Comparison of ENCODE assay signal across 17 cellular contexts in the genomic region with DNA sequence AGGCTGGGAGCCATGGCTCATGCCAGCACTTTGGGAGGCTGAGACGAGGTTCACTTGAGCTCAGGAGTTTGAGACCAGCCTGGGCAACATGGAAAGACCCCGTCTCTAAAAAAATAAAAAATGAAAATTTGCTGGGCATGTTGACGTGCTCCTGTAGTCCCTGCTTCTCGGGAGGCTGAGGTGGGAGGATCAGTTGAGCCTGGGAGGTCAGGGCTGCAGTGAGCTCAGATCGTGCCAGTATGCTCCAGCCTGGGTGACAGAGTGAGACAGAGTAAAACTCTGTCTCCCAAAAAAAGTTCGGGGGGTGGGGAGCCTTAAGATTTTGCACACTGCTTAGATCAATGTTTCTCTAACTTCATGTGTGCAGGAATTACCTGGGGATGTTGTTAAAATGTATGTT. TPM values are rescaled to one million over a fixed set of nuclear protein-coding genes. Genes with fewer than 3 reads are reported as not detected.
DNase-seq lines count a peak whose midpoint lies in the region; ATAC-seq, FAIRE-seq and TF ChIP-seq lines count a peak whose summit lies in the region.
"Had no signal": no experiment of that assay in that cellular context is flagged by ENCODE, and none has a peak within 500 bp of the region (broad histone marks: within the 10 kb centered on the region; RNA-seq: fewer than 3 reads in every experiment).

No MANE protein-coding gene starts in this region.

- peaks cover 79% of the 10 kb centered on the region for H3K4me1 Mint-ChIP-seq in activated T-cell treated with anti-CD3 and anti-CD28 coated beads, Interleukin-2, amount 50 U/mL, for 72 hours (ENCODE audit: low read depth)
- H3K4me1 Mint-ChIP-seq in Calu3 (ENCODE audit: low read depth, unreplicated experiment) (peaks cover 60% of the 10 kb centered on the region), nephron progenitor cell (no peaks in the 10 kb centered on the region)
- H3K4me1 Mint-ChIP-seq in activated T-helper 17 cell treated with anti-CD3 and anti-CD28 coated beads, Interleukin-2, amount 50 U/mL, for 72 hours: peaks cover 41% of the 10 kb centered on the region

- intact Hi-C loops in Calu3 (cut with micrococcal nuclease; ENCODE audit: unreplicated experiment): no loop called here

- DNase-seq in activated T-cell treated with anti-CD3 and anti-CD28 coated beads, Interleukin-2, amount 50 U/mL, for 72 hours: no peak
- DNase-seq in activated T-cell treated with anti-CD3 and anti-CD28 coated beads for 4 hours (no peak), Calu3 (no peak), nephron progenitor cell (no peak), HTR-8/SVneo (ENCODE audit: insufficient read length, low spot score) (no peak), AG08396 (ENCODE audit: low spot score) (no peak), NCI-H146 treated with DMSO at 0.1 percent for 48 hours (lab: John Stamatoyannopoulos, UW; ENCODE audit: unreplicated experiment) (no peak)
- DNase-seq: activated CD4-positive, alpha-beta T cell treated with anti-CD3 and anti-CD28 coated beads for 48 hours; DMS153; dorsolateral prefrontal cortex; NCI-H2107; T1000 had no signal

- peak overlapping the region in 1 of 2 donors; percentile 16 for H3K4me3 Mint-ChIP-seq in activated T-cell treated with anti-CD3 and anti-CD28 coated beads, Interleukin-2, amount 50 U/mL, for 72 hours
- H3K4me3 Mint-ChIP-seq in Calu3 (ENCODE audit: low read depth, unreplicated experiment): no peak overlapping the region
- peak overlapping the region; percentile 68 for H3K4me3 Mint-ChIP-seq in activated T-helper 17 cell treated with anti-CD3 and anti-CD28 coated beads, Interleukin-2, amount 50 U/mL, for 72 hours
- H3K4me3 Mint-ChIP-seq in nephron progenitor cell: no peak overlapping the region
- H3K4me3 Mint-ChIP-seq: brain; stimulated activated naive CD8-positive, alpha-beta T cell treated with anti-CD3 and anti-CD28 coated beads, Interleukin-15, Interleukin-2, amounts not matched to agents 100 ng/mL and 50 ng/mL, for 24 hours had no signal

- FAIRE-seq in HTR-8/SVneo (lab: Jason Lieb, UNC): no peak

- no peak for ATAC-seq in activated T-cell treated with anti-CD3 and anti-CD28 coated beads, Interleukin-2, amount 50 U/mL, for 72 hours (replicated peaks in 1 of 2)
- no peak for ATAC-seq in activated T-helper 17 cell treated with anti-CD3 and anti-CD28 coated beads, Interleukin-2, amount 50 U/mL, for 72 hours (replicated peaks)
- ATAC-seq: Right ventricle myocardium inferior had no signal

- CTCF ChIA-PET in Calu3 (lab: Charles Lee): interaction anchor here (0.7 to 1.2 kb wide), 2 partner anchors 14 to 1999 kb away, joined by 3 to 6 read pairs; no protein-coding TSS in a partner anchor

- no TSS peak for BruUV-seq in Calu3 (replicated peaks; lab: Mats Ljungman, UMichigan)

- peaks cover 14% of the 10 kb centered on the region in 2 donors for H3K36me3 Mint-ChIP-seq in activated T-cell treated with anti-CD3 and anti-CD28 coated beads, Interleukin-2, amount 50 U/mL, for 72 hours (ENCODE audit: insufficient read depth in 2 of 2)
- H3K36me3 Mint-ChIP-seq in Calu3 (ENCODE audit: insufficient read depth, unreplicated experiment) (peaks cover 96% of the 10 kb centered on the region), nephron progenitor cell (ENCODE audit: low read depth) (peaks cover 80% of the 10 kb centered on the region)
- H3K36me3 Mint-ChIP-seq in activated T-helper 17 cell treated with anti-CD3 and anti-CD28 coated beads, Interleukin-2, amount 50 U/mL, for 72 hours (ENCODE audit: low read depth): peaks cover 85% of the 10 kb centered on the region

- no peaks in the 10 kb centered on the region for H3K9me3 Mint-ChIP-seq in activated T-cell treated with anti-CD3 and anti-CD28 coated beads, Interleukin-2, amount 50 U/mL, for 72 hours
- no peaks in the 10 kb centered on the region for H3K9me3 Mint-ChIP-seq in Calu3 (ENCODE audit: low read depth, unreplicated experiment)
- H3K9me3 Mint-ChIP-seq in activated T-helper 17 cell treated with anti-CD3 and anti-CD28 coated beads, Interleukin-2, amount 50 U/mL, for 72 hours: no peaks in the 10 kb centered on the region
- peaks cover 3% of the 10 kb centered on the region for H3K9me3 Mint-ChIP-seq in nephron progenitor cell
- H3K9me3 Mint-ChIP-seq: brain; IgD-negative memory B cell; stimulated activated naive CD8-positive, alpha-beta T cell treated with anti-CD3 and anti-CD28 coated beads, Interleukin-15, Interleukin-2, amounts not matched to agents 100 ng/mL and 50 ng/mL, for 24 hours had no signal

- peak overlapping the region; percentile 21 for H3K27ac Mint-ChIP-seq in activated T-cell treated with anti-CD3 and anti-CD28 coated beads, Interleukin-2, amount 50 U/mL, for 72 hours
- H3K27ac Mint-ChIP-seq in Calu3 (ENCODE audit: unreplicated experiment) (peak overlapping the region; percentile 75), nephron progenitor cell (peak overlapping the region; percentile 71)
- peak overlapping the region; percentile 91 for H3K27ac Mint-ChIP-seq in activated T-helper 17 cell treated with anti-CD3 and anti-CD28 coated beads, Interleukin-2, amount 50 U/mL, for 72 hours
- H3K27ac Mint-ChIP-seq: IgD-negative memory B cell had no signal

- H3K27me3 Mint-ChIP-seq in activated T-cell treated with anti-CD3 and anti-CD28 coated beads, Interleukin-2, amount 50 U/mL, for 72 hours (ENCODE audit: low read depth): no peaks in the 10 kb centered on the region
- no peaks in the 10 kb centered on the region for H3K27me3 Mint-ChIP-seq in Calu3 (ENCODE audit: unreplicated experiment)
- H3K27me3 Mint-ChIP-seq in activated T-helper 17 cell treated with anti-CD3 and anti-CD28 coated beads, Interleukin-2, amount 50 U/mL, for 72 hours: no peaks in the 10 kb centered on the region
- no peaks in the 10 kb centered on the region for H3K27me3 Mint-ChIP-seq in nephron progenitor cell (ENCODE audit: low read depth, poor library complexity)
- H3K27me3 Mint-ChIP-seq: brain; IgD-negative memory B cell; stimulated activated naive CD8-positive, alpha-beta T cell treated with anti-CD3 and anti-CD28 coated beads, Interleukin-15, Interleukin-2, amounts not matched to agents 100 ng/mL and 50 ng/mL, for 24 hours had no signal

- TF ChIP-seq CTCF in Calu3 (IDR thresholded peaks at IDR 0.05; ENCODE audit: unreplicated experiment) (no peak), nephron progenitor cell (IDR thresholded peaks at IDR 0.05) (no peak)

RNA-seq across cellular contexts. Expression of a gene that starts 30.9 kb away (rescaled TPM):
- total RNA-seq in activated T-cell treated with anti-CD3 and anti-CD28 coated beads, Interleukin-2, amount 50 U/mL, for 72 hours: 100 to 1,000 TPM; 106 to 127 TPM
- total RNA-seq in Calu3 (2022): 388 and 437 TPM in 2 replicates
- total RNA-seq in activated T-helper 17 cell treated with anti-CD3 and anti-CD28 coated beads, Interleukin-2, amount 50 U/mL, for 72 hours: 100 to 1,000 TPM; 135 to 261 TPM

Comparison
In these comparisons a context has a peak if more than half of its experiments do, and no peak if none do; other contexts are left out.
1. H3K27ac Mint-ChIP-seq: peak in every context shown above with its lines; median percentile 91 in activated T-helper 17 cell treated with anti-CD3 and anti-CD28 coated beads, Interleukin-2, amount 50 U/mL, for 72 hours; 75 in Calu3; 71 in nephron progenitor cell; 21 in activated T-cell treated with anti-CD3 and anti-CD28 coated beads, Interleukin-2, amount 50 U/mL, for 72 hours.